8 cellular contexts compared by ENCODE assay signal in genomic region chr4:101419324-101420135, GRCh38.
DNase-seq lines count a peak whose midpoint lies in the region; ATAC-seq and TF ChIP-seq lines count a peak whose summit lies in the region.

No MANE protein-coding gene starts in this region.

- H3K4me3 ChIP-seq in fibroblast of lung (replicated peaks in 1 of 4; ENCODE audit: control extremely low read depth in 1 of 4, insufficient read depth in 1 of 4, low read depth in 3 of 4, low read length in 4 of 4) (no peak overlapping the region), tibial nerve (no peak overlapping the region)

- H3K27ac ChIP-seq in fibroblast of lung (ENCODE audit: insufficient read depth, low read length) (no peak overlapping the region), tibial nerve (no peak overlapping the region), RWPE1 (no peak overlapping the region)

- WGBS in tibial nerve, 2 donors = 22% methylated on average over 5 of the region's 5 CpGs

- no peaks in the 10 kb centered on the region for H3K27me3 ChIP-seq in fibroblast of lung (ENCODE audit: control insufficient read depth, insufficient read depth, low read length)
- H3K27me3 ChIP-seq in tibial nerve = no peaks in the 10 kb centered on the region

- POLR2A ChIA-PET in RWPE1 (lab: Yijun Ruan, JAX; ENCODE audit: low non-redundant PET) = no interaction called here

- no peaks in the 10 kb centered on the region for H3K9me3 Mint-ChIP-seq in activated naive CD4-positive, alpha-beta T cell treated with anti-CD3 and anti-CD28 coated beads, Interleukin-2, amount 50 U/mL, for 72 hours

- peak; percentile 49 to 75 for ATAC-seq in activated naive CD4-positive, alpha-beta T cell treated with anti-CD3 and anti-CD28 coated beads, Interleukin-2, amount 50 U/mL, for 72 hours
- ATAC-seq in HG02798 (IDR thresholded peaks at IDR 0.05; ENCODE audit: poor library complexity, unreplicated experiment) = peak; percentile 81

- no peaks in the 10 kb centered on the region for H4K20me1 ChIP-seq in fibroblast of lung (ENCODE audit: control insufficient read depth, extremely low read depth, insufficient read depth, low read length)

- no peaks in the 10 kb centered on the region for H3K36me3 ChIP-seq in fibroblast of lung (ENCODE audit: control insufficient read depth, insufficient read depth, low read length)
- no peaks in the 10 kb centered on the region for H3K36me3 ChIP-seq in tibial nerve

- H2AFZ ChIP-seq in fibroblast of lung (ENCODE audit: low read length) = no peak overlapping the region

- TF ChIP-seq POLR2A in tibial nerve (IDR thresholded peaks at IDR 0.05) = no peak

- no peaks in the 10 kb centered on the region for H3K36me3 Mint-ChIP-seq in activated naive CD4-positive, alpha-beta T cell treated with anti-CD3 and anti-CD28 coated beads, Interleukin-2, amount 50 U/mL, for 72 hours

- H3K9me3 ChIP-seq in fibroblast of lung (ENCODE audit: control insufficient read depth, insufficient read depth, low read depth, low read length) (no peaks in the 10 kb centered on the region), tibial nerve (no peaks in the 10 kb centered on the region)

- no peak overlapping the region for H3K9ac ChIP-seq in fibroblast of lung (ENCODE audit: insufficient read depth, low read length)

- DNase-seq in activated naive CD4-positive, alpha-beta T cell treated with anti-CD3 and anti-CD28 coated beads, Interleukin-2, amount 50 U/mL, for 72 hours (ENCODE audit: low spot score in 2 of 2) = no peak
- DNase-seq in activated naive CD4-positive, alpha-beta T cell treated with Interleukin-2 at 50 U/mL for 16 hours = no peak
- peak; percentile 25 for DNase-seq in NCI-H1417 treated with DMSO at 0.1 percent for 48 hours (lab: John Stamatoyannopoulos, UW)
- DNase-seq in fibroblast of lung (ENCODE audit: low read depth in 2 of 2) = peak; percentile 46 to 78
- DNase-seq in tibial nerve (ENCODE audit: low spot score in 2 of 2) = no peak
- DNase-seq in RWPE1 (ENCODE audit: low spot score) = no peak
- DNase-seq in NCI-H2107 treated with DMSO at 0.1 percent for 48 hours (lab: John Stamatoyannopoulos, UW; ENCODE audit: unreplicated experiment) = no peak

- CTCF ChIA-PET in RWPE1 (lab: Yijun Ruan, JAX) = no interaction called here

- TF ChIP-seq EP300 in tibial nerve (IDR thresholded peaks at IDR 0.05) = peak in 1 of 2 donors; percentile 14

- H3K27ac Mint-ChIP-seq in activated naive CD4-positive, alpha-beta T cell treated with anti-CD3 and anti-CD28 coated beads, Interleukin-2, amount 50 U/mL, for 72 hours = peak overlapping the region in 1 of 2 donors; percentile 57

- H3K79me2 ChIP-seq in fibroblast of lung (ENCODE audit: control insufficient read depth, insufficient read depth, low read length) = no peaks in the 10 kb centered on the region

- no peak overlapping the region for H3K4me2 ChIP-seq in fibroblast of lung (ENCODE audit: extremely low read depth, insufficient read depth, low read length)

- H3K4me1 ChIP-seq in fibroblast of lung (ENCODE audit: control insufficient read depth, extremely low read depth, insufficient read depth, low read length) = no peaks in the 10 kb centered on the region
- H3K4me1 ChIP-seq in tibial nerve = peaks cover 0 to 5% (median 2%) of the 10 kb centered on the region in 4 donors

- TF ChIP-seq CTCF in fibroblast of lung (conservative IDR thresholded peaks at IDR 0.05 in 1 of 2, IDR thresholded peaks at IDR 0.05 in 1 of 2; ENCODE audit: low read depth in 1 of 2, low read length in 2 of 2) = no peak
- no peak for TF ChIP-seq CTCF in tibial nerve (IDR thresholded peaks at IDR 0.05)
- TF ChIP-seq CTCF in RWPE1 (conservative IDR thresholded peaks at IDR 0.05; ENCODE audit: low read depth) = no peak

Comparison
In these comparisons a context has a peak if more than half of its experiments do, and no peak if none do; other contexts are left out.
1. DNase-seq: peak in NCI-H1417 treated with DMSO at 0.1 percent for 48 hours (single experiment) and fibroblast of lung (2 of 2); none in activated naive CD4-positive, alpha-beta T cell treated with anti-CD3 and anti-CD28 coated beads, Interleukin-2, amount 50 U/mL, for 72 hours (0 of 2), activated naive CD4-positive, alpha-beta T cell treated with Interleukin-2 at 50 U/mL for 16 hours (single experiment), tibial nerve (0 of 2), RWPE1 (single experiment) and NCI-H2107 treated with DMSO at 0.1 percent for 48 hours (single experiment).